14 cellular contexts compared by ENCODE assay signal in genomic region chr4:118883861-118884260, GRCh38. TPM values are rescaled to one million over a fixed set of nuclear protein-coding genes. Genes with fewer than 3 reads are reported as not detected.
DNase-seq lines count a peak whose midpoint lies in the region; ATAC-seq, FAIRE-seq and TF ChIP-seq lines count a peak whose summit lies in the region.
"Had no signal": no experiment of that assay in that cellular context is flagged by ENCODE, and none has a peak within 500 bp of the region (broad histone marks: within the 10 kb centered on the region; RNA-seq: fewer than 3 reads in every experiment).

No MANE protein-coding gene starts in this region.

- TF ChIP-seq CTCF in DOHH2 (IDR thresholded peaks at IDR 0.05; ENCODE audit: low read depth, low read length, poor library complexity, severe bottlenecking) (peak; percentile 52), HFFc6 (IDR thresholded peaks at IDR 0.05) (peak; percentile 65), WERI-Rb-1 (IDR thresholded peaks at IDR 0.05; ENCODE audit: low read depth, low read length) (peak; percentile 20; the same call in 1 of the 2 replicates), keratinocyte (optimal IDR thresholded peaks at IDR 0.05 in 1 of 3, IDR thresholded peaks at IDR 0.05 in 1 of 3, conservative IDR thresholded peaks at IDR 0.05 in 1 of 3; ENCODE audit: extremely low read depth in 1 of 3, insufficient read depth in 2 of 3, low read length in 3 of 3) (peak in 1 of 3 experiments; percentile 32), nephron progenitor cell (IDR thresholded peaks at IDR 0.05) (no peak)

- no peaks in the 10 kb centered on the region for H3F3A ChIP-seq in DOHH2 (ENCODE audit: control insufficient read depth, insufficient read depth)

- no peak overlapping the region for H3K4me3 Mint-ChIP-seq in HFFc6
- H3K4me3 Mint-ChIP-seq in nephron progenitor cell = no peak overlapping the region
- H3K4me3 Mint-ChIP-seq: CD8-positive, alpha-beta T cell; central memory CD8-positive, alpha-beta T cell had no signal

- peak overlapping the region; percentile 52 for H2AFZ ChIP-seq in keratinocyte (ENCODE audit: control insufficient read depth, low read length)

- ATAC-seq in GM21526 (IDR thresholded peaks at IDR 0.05; ENCODE audit: low FRiP score, unreplicated experiment) (no peak), HG02981 (IDR thresholded peaks at IDR 0.05; ENCODE audit: unreplicated experiment) (no peak)
- ATAC-seq: CD8-positive, alpha-beta T cell had no signal

- H3K79me2 ChIP-seq in DOHH2 (ENCODE audit: control insufficient read depth, low read length) (no peaks in the 10 kb centered on the region), keratinocyte (ENCODE audit: control insufficient read depth, insufficient read depth, low read length) (no peaks in the 10 kb centered on the region)

- H3K27me3 Mint-ChIP-seq in HFFc6 (ENCODE audit: insufficient read depth) = peaks cover 8% of the 10 kb centered on the region
- H3K27me3 Mint-ChIP-seq in nephron progenitor cell (ENCODE audit: low read depth, poor library complexity) = peaks cover 20% of the 10 kb centered on the region

- H3K9ac ChIP-seq in keratinocyte (ENCODE audit: control insufficient read depth, extremely low read depth, insufficient read depth, low read length) = no peak overlapping the region

- H3K4me3 ChIP-seq in DOHH2 (ENCODE audit: low read length) = no peak overlapping the region
- H3K4me3 ChIP-seq in WERI-Rb-1 (ENCODE audit: low read depth, low read length) = no peak overlapping the region
- no peak overlapping the region for H3K4me3 ChIP-seq in keratinocyte (ENCODE audit: control insufficient read depth in 2 of 3, extremely low read depth in 1 of 3, insufficient read depth in 2 of 3, low read depth in 1 of 3, low read length in 3 of 3)
- H3K4me3 ChIP-seq: HAP-1 had no signal

- H3K4me2 ChIP-seq in DOHH2 (ENCODE audit: low read length) (no peak overlapping the region), keratinocyte (ENCODE audit: control insufficient read depth, extremely low read depth, insufficient read depth, low read depth, low read length) (no peak overlapping the region)

- H3K4me1 ChIP-seq in DOHH2 (ENCODE audit: control insufficient read depth, low read length) = peaks cover 6% of the 10 kb centered on the region
- peaks cover 8% of the 10 kb centered on the region for H3K4me1 ChIP-seq in keratinocyte (ENCODE audit: control insufficient read depth, extremely low read depth, insufficient read depth, low read length)

- no peaks in the 10 kb centered on the region for H3K9me2 ChIP-seq in DOHH2 (replicated peaks; ENCODE audit: control insufficient read depth, low read length)

- no peaks in the 10 kb centered on the region; the same call in 1 of the 2 replicates for H3K9me3 ChIP-seq in DOHH2 (ENCODE audit: control insufficient read depth, insufficient read depth, low read length)
- no peaks in the 10 kb centered on the region for H3K9me3 ChIP-seq in WERI-Rb-1 (ENCODE audit: severe bottlenecking)
- no peaks in the 10 kb centered on the region for H3K9me3 ChIP-seq in keratinocyte (ENCODE audit: control insufficient read depth, low read depth, low read length)
- H3K9me3 ChIP-seq: HAP-1 had no signal

- FAIRE-seq in keratinocyte (lab: Jason Lieb, UNC) = no peak

- H3K27ac ChIP-seq in DOHH2 (ENCODE audit: low read depth, low read length) (no peak overlapping the region), WERI-Rb-1 (no peak overlapping the region), keratinocyte (ENCODE audit: control insufficient read depth, insufficient read depth, low read length) (no peak overlapping the region)

- H3K4me1 Mint-ChIP-seq in HFFc6 (ENCODE audit: low read depth) = peaks cover 10% of the 10 kb centered on the region
- peaks cover 15% of the 10 kb centered on the region for H3K4me1 Mint-ChIP-seq in nephron progenitor cell

- dilution Hi-C loops in keratinocyte (cut with MboI; ENCODE audit: extremely low pct_ligation_motif_present, low sequenced_read_pairs) = no loop called here

- H3K36me3 ChIP-seq in DOHH2 (ENCODE audit: control insufficient read depth, low read length) (no peaks in the 10 kb centered on the region), WERI-Rb-1 (no peaks in the 10 kb centered on the region), keratinocyte (ENCODE audit: control insufficient read depth in 2 of 2, extremely low read depth in 1 of 2, insufficient read depth in 2 of 2, low read length in 2 of 2) (no peaks in the 10 kb centered on the region)
- H3K36me3 ChIP-seq: HAP-1 had no signal

- H3K9me3 Mint-ChIP-seq in HFFc6 (peaks cover 1% of the 10 kb centered on the region), nephron progenitor cell (peaks cover 4% of the 10 kb centered on the region)
- H3K9me3 Mint-ChIP-seq: CD8-positive, alpha-beta T cell; central memory CD8-positive, alpha-beta T cell had no signal

- no peaks in the 10 kb centered on the region for H3K9me1 ChIP-seq in keratinocyte (ENCODE audit: control insufficient read depth, extremely low read depth, insufficient read depth, low read length)

- H3K27ac Mint-ChIP-seq in HFFc6 (no peak overlapping the region), nephron progenitor cell (no peak overlapping the region)
- H3K27ac Mint-ChIP-seq: CD8-positive, alpha-beta T cell had no signal

- H3K27me3 ChIP-seq in DOHH2 (ENCODE audit: control insufficient read depth, low read length) (peaks cover 13% of the 10 kb centered on the region), WERI-Rb-1 (ENCODE audit: insufficient read depth, low read depth, severe bottlenecking) (no peaks in the 10 kb centered on the region), keratinocyte (ENCODE audit: control insufficient read depth, extremely low read depth, insufficient read depth, low read length) (no peaks in the 10 kb centered on the region)

- H4K20me1 ChIP-seq in DOHH2 (ENCODE audit: control insufficient read depth, insufficient read depth, low read depth, low read length) (no peaks in the 10 kb centered on the region), keratinocyte (ENCODE audit: control insufficient read depth, extremely low read depth, insufficient read depth, low read length) (no peaks in the 10 kb centered on the region)

- no peak for DNase-seq in HFFc6
- DNase-seq in WERI-Rb-1 = no peak
- no peak for DNase-seq in keratinocyte (ENCODE audit: low read depth, low spot score)
- DNase-seq in nephron progenitor cell = no peak
- DNase-seq in NCI-H1092 (lab: John Stamatoyannopoulos, UW) = no peak
- DNase-seq: activated naive CD4-positive, alpha-beta T cell treated with anti-CD3 and anti-CD28 coated beads, Interleukin-2, amount 50 U/mL, for 16 hours; CD8-positive, alpha-beta T cell; NCI-H2171 treated with DMSO at 0.1 percent for 48 hours; stimulated activated naive CD4-positive, alpha-beta T cell had no signal

- H3K36me3 Mint-ChIP-seq in HFFc6 (ENCODE audit: low read depth) (no peaks in the 10 kb centered on the region), nephron progenitor cell (ENCODE audit: low read depth) (no peaks in the 10 kb centered on the region)
- H3K36me3 Mint-ChIP-seq: CD8-positive, alpha-beta T cell had no signal

RNA-seq across cellular contexts. Expression of gene SYNPO2, which starts 4.8 kb away (rescaled TPM):
- 10 to 100 TPM; 11.6 to 36.7 (median 12.0) TPM for total RNA-seq in HFFc6 (2021; fragmentation: NEBNext Ultra II Directional; extraction: Animal tissue kit (Norgen Biotek cat#: 25700))
- 0.19 to 0.77 TPM (median 0.34 TPM) in 3 replicates for polyA plus RNA-seq in keratinocyte
- 1.9 TPM for polyA plus RNA-seq in keratinocyte (2011; ENCODE audit: low read depth)
- polyA plus RNA-seq in keratinocyte (2011; cell fraction: cytosol; rRNA removed) = 0.34 and 0.39 TPM in 2 replicates
- polyA plus RNA-seq in keratinocyte (2011; cell fraction: nucleus; rRNA removed) = 0.85 and 1.1 TPM in 2 replicates
- polyA plus RNA-seq in keratinocyte (2012; ENCODE audit: low replicate concordance) = 0.21 and 1.2 TPM in 2 replicates
- 0.30 to 2.9 TPM (median 0.70 TPM) in 3 replicates for polyA minus RNA-seq in keratinocyte
- 0.38 TPM for polyA minus RNA-seq in keratinocyte (2011; cell fraction: cytosol; rRNA and poly(A)+ RNA removed)
- polyA minus RNA-seq in keratinocyte (2011; cell fraction: nucleus; rRNA and poly(A)+ RNA removed) = 0.63 and 2.4 TPM in 2 replicates

RNA-seq across cellular contexts. Expression of gene SEC24D, which starts 47.9 kb away (rescaled TPM):
- total RNA-seq in HFFc6 (2021; fragmentation: NEBNext Ultra II Directional; extraction: Animal tissue kit (Norgen Biotek cat#: 25700)) = 100 to 1,000 TPM; 164 to 198 (median 183) TPM
- polyA plus RNA-seq in keratinocyte = 17.7 to 27.9 TPM (median 24.9 TPM) in 3 replicates
- polyA plus RNA-seq in keratinocyte (2011; ENCODE audit: low read depth) = 5.2 TPM
- 13.4 and 26.7 TPM in 2 replicates for polyA plus RNA-seq in keratinocyte (2011; cell fraction: cytosol; rRNA removed)
- polyA plus RNA-seq in keratinocyte (2011; cell fraction: nucleus; rRNA removed) = 43.2 TPM in 2 replicates
- 9.8 and 25.3 TPM in 2 replicates for polyA plus RNA-seq in keratinocyte (2012; ENCODE audit: low replicate concordance)
- polyA minus RNA-seq in keratinocyte = 16.0 to 54.7 TPM (median 40.7 TPM) in 3 replicates
- polyA minus RNA-seq in keratinocyte (2011; cell fraction: cytosol; rRNA and poly(A)+ RNA removed) = 15.7 TPM
- 29.1 and 64.8 TPM in 2 replicates for polyA minus RNA-seq in keratinocyte (2011; cell fraction: nucleus; rRNA and poly(A)+ RNA removed)
